ENCODE assay signal across 10 cellular contexts in genomic region chr10:24382596-24382978, GRCh38.
DNase-seq lines count a peak whose midpoint lies in the region; ATAC-seq and TF ChIP-seq lines count a peak whose summit lies in the region.
"Had no signal": no experiment of that assay in that cellular context is flagged by ENCODE, and none has a peak within 500 bp of the region (broad histone marks: within the 10 kb centered on the region; RNA-seq: fewer than 3 reads in every experiment).

No MANE protein-coding gene starts in this region.

- H3K4me3 ChIP-seq in mucosa of descending colon (no peak overlapping the region), tibial artery (no peak overlapping the region), thyroid gland (replicated peaks in 1 of 3) (no peak overlapping the region)
- H3K4me3 ChIP-seq: lung had no signal

- H3K27me3 ChIP-seq in tibial artery (no peaks in the 10 kb centered on the region), thyroid gland (no peaks in the 10 kb centered on the region)

- TF ChIP-seq CTCF in RWPE1 (conservative IDR thresholded peaks at IDR 0.05; ENCODE audit: low read depth) (no peak), mucosa of descending colon (IDR thresholded peaks at IDR 0.05) (no peak), tibial artery (IDR thresholded peaks at IDR 0.05) (no peak), thyroid gland (IDR thresholded peaks at IDR 0.05) (no peak)

- POLR2A ChIA-PET in RWPE1 (lab: Yijun Ruan, JAX; ENCODE audit: low non-redundant PET), result no interaction called here

- H3K36me3 ChIP-seq in mucosa of descending colon (ENCODE audit: low read depth) (no peaks in the 10 kb centered on the region), tibial artery (no peaks in the 10 kb centered on the region), thyroid gland (no peaks in the 10 kb centered on the region)

- H3K4me1 ChIP-seq in mucosa of descending colon (ENCODE audit: low read depth) (peaks cover 12% of the 10 kb centered on the region), tibial artery (no peaks in the 10 kb centered on the region), thyroid gland (peaks cover 47 to 66% of the 10 kb centered on the region in 2 donors)

- intact Hi-C loops in mucosa of descending colon (cut with DNase I, micrococcal nuclease) (no loop called here), tibial artery (cut with DNase I; ENCODE audit: low total_unique reads) (no loop called here), thyroid gland (cut with DNase I) (no loop called here)

- ATAC-seq in GM19351 (IDR thresholded peaks at IDR 0.05; ENCODE audit: unreplicated experiment) (peak; percentile 24), mucosa of descending colon (peak; percentile 3)

- TF ChIP-seq POLR2A in thyroid gland (IDR thresholded peaks at IDR 0.05), result no peak

- H3K9me3 ChIP-seq in mucosa of descending colon (no peaks in the 10 kb centered on the region), tibial artery (no peaks in the 10 kb centered on the region), thyroid gland (no peaks in the 10 kb centered on the region)

- 72 to 77% methylated on average over 3 of the region's 3 CpGs for WGBS in thyroid gland, 2 donors

- DNase-seq in Daoy (ENCODE audit: low read depth) (peak; percentile 6), RWPE1 (ENCODE audit: low spot score) (no peak), mucosa of descending colon (no peak), dedifferentiated amniotic fluid mesenchymal stem cell (ENCODE audit: extremely low spot score) (no peak), tibial artery (no peak), NCI-H82 treated with DMSO at 0.1 percent for 48 hours (lab: John Stamatoyannopoulos, UW; ENCODE audit: unreplicated experiment) (no peak), thyroid gland (no peak)
- DNase-seq: anterior cingulate cortex had no signal

- CTCF ChIA-PET in RWPE1 (lab: Yijun Ruan, JAX), result interaction anchor here (0.7 to 1.7 kb wide), 3 partner anchors 46 to 122 kb away, joined by 3 to 6 read pairs (median 3); no protein-coding TSS in a partner anchor

- peak overlapping the region; percentile 99 for H3K27ac ChIP-seq in RWPE1
- no peak overlapping the region for H3K27ac ChIP-seq in tibial artery
- peak overlapping the region in 1 of 3 donors; percentile 80 for H3K27ac ChIP-seq in thyroid gland
